In genomic region chr16:28321700-28322411, GRCh38 we compare ENCODE assay signal across 8 cellular contexts. TPM values are rescaled to one million over a fixed set of nuclear protein-coding genes. Genes with fewer than 3 reads are reported as not detected.
DNase-seq lines count a peak whose midpoint lies in the region; ATAC-seq, FAIRE-seq and TF ChIP-seq lines count a peak whose summit lies in the region.

No MANE protein-coding gene starts in this region.

- H3K9ac ChIP-seq in DND-41 (ENCODE audit: low read depth, low read length) (no peak overlapping the region), Karpas-422 (ENCODE audit: low read length) (no peak overlapping the region)

- no peak for TF ChIP-seq EP300 in gastroesophageal sphincter (IDR thresholded peaks at IDR 0.05)

- peak; percentile 76 for ATAC-seq in DND-41 (ENCODE audit: insufficient read depth, low read depth)
- ATAC-seq in gastroesophageal sphincter: no peak
- ATAC-seq in GM19467 (IDR thresholded peaks at IDR 0.05; ENCODE audit: unreplicated experiment): no peak

- H3K27ac ChIP-seq in DND-41 (ENCODE audit: low read length) (no peak overlapping the region), Karpas-422 (ENCODE audit: low read length) (no peak overlapping the region), gastroesophageal sphincter (no peak overlapping the region), small intestine (ENCODE audit: low read depth in 1 of 2, low read length in 1 of 2) (no peak overlapping the region)

- H3K4me2 ChIP-seq in DND-41 (ENCODE audit: insufficient read depth, low read length) (no peak overlapping the region), Karpas-422 (ENCODE audit: low read depth, low read length, poor library complexity, severe bottlenecking) (no peak overlapping the region)

- H3K9me2 ChIP-seq in Karpas-422 (replicated peaks; ENCODE audit: insufficient read depth, low read length): no peaks in the 10 kb centered on the region

- no peak overlapping the region for H3K4me3 ChIP-seq in DND-41 (ENCODE audit: low read depth in 1 of 2, low read length in 2 of 2)
- H3K4me3 ChIP-seq in Karpas-422 (ENCODE audit: low read length): no peak overlapping the region
- H3K4me3 ChIP-seq in gastroesophageal sphincter: no peak overlapping the region
- no peak overlapping the region for H3K4me3 ChIP-seq in small intestine (ENCODE audit: low read depth in 1 of 2, low read length in 2 of 2)

- no peak for TF ChIP-seq POLR2A in gastroesophageal sphincter (IDR thresholded peaks at IDR 0.05)

- no CpG with 5 or more reads among the region's 20 CpGs for WGBS in gastroesophageal sphincter (ENCODE audit: low coverage in 1 of 2), 2 donors
- WGBS in small intestine, 3 donors: 55 to 66% (median 61%) methylated on average over 20 of the region's 20 CpGs

- TF ChIP-seq CTCF in DND-41 (IDR thresholded peaks at IDR 0.05; ENCODE audit: borderline replicate concordance, extremely low read depth, low read length, poor library complexity, severe bottlenecking) (peak; percentile 86), gastroesophageal sphincter (IDR thresholded peaks at IDR 0.05) (peak in 3 of 4 experiments; percentile 28 to 55 (median 39))

- no peak for FAIRE-seq in small intestine (lab: Jason Lieb, UNC)

- H3K27me3 ChIP-seq in DND-41 (ENCODE audit: insufficient read depth, low read length, poor library complexity): no peaks in the 10 kb centered on the region
- H3K27me3 ChIP-seq in Karpas-422 (ENCODE audit: low read length): no peaks in the 10 kb centered on the region
- H3K27me3 ChIP-seq in gastroesophageal sphincter: peaks cover 9% of the 10 kb centered on the region
- H3K27me3 ChIP-seq in small intestine (ENCODE audit: control insufficient read depth in 2 of 2, insufficient read depth in 2 of 2, low read length in 2 of 2): no peaks in the 10 kb centered on the region

- H4K20me1 ChIP-seq in DND-41 (ENCODE audit: insufficient read depth, low read length) (peaks cover 2% of the 10 kb centered on the region; the same call in 1 of the 2 replicates), Karpas-422 (ENCODE audit: insufficient read depth, low read depth, low read length) (no peaks in the 10 kb centered on the region)

- H2AFZ ChIP-seq in DND-41 (ENCODE audit: low read depth, low read length) (no peak overlapping the region), Karpas-422 (ENCODE audit: low read length) (no peak overlapping the region)

- H3K9me3 ChIP-seq in DND-41 (ENCODE audit: insufficient read depth, low read length, severe bottlenecking): no peaks in the 10 kb centered on the region
- no peaks in the 10 kb centered on the region for H3K9me3 ChIP-seq in Karpas-422 (ENCODE audit: low read length)
- no peaks in the 10 kb centered on the region for H3K9me3 ChIP-seq in gastroesophageal sphincter
- no peaks in the 10 kb centered on the region for H3K9me3 ChIP-seq in small intestine (ENCODE audit: control insufficient read depth, low read depth)

- H3K79me2 ChIP-seq in DND-41 (ENCODE audit: insufficient read depth, low read length) (no peaks in the 10 kb centered on the region), Karpas-422 (ENCODE audit: low read length) (no peaks in the 10 kb centered on the region)

- DNase-seq in DND-41 (peak; percentile 63), Karpas-422 (peak; percentile 81), activated T-cell treated with anti-CD3 and anti-CD28 coated beads for 4 hours (peak; percentile 37), small intestine (peak; percentile 22), NCI-H748 (lab: John Stamatoyannopoulos, UW; ENCODE audit: unreplicated experiment) (no peak), NCI-H1105 treated with DMSO at 0.1 percent for 48 hours (lab: John Stamatoyannopoulos, UW) (no peak)

- no peaks in the 10 kb centered on the region for H3K4me1 ChIP-seq in DND-41 (ENCODE audit: insufficient read depth, low read length)
- peaks cover 5% of the 10 kb centered on the region; the same call in 1 of the 2 replicates for H3K4me1 ChIP-seq in Karpas-422 (ENCODE audit: low read length)
- no peaks in the 10 kb centered on the region for H3K4me1 ChIP-seq in gastroesophageal sphincter
- no peaks in the 10 kb centered on the region for H3K4me1 ChIP-seq in small intestine (ENCODE audit: control insufficient read depth in 2 of 2, insufficient read depth in 1 of 2, low read depth in 1 of 2, low read length in 1 of 2)

- peaks cover 7% of the 10 kb centered on the region; the same call in 1 of the 2 replicates for H3K36me3 ChIP-seq in DND-41 (ENCODE audit: insufficient read depth, low read length)
- no peaks in the 10 kb centered on the region for H3K36me3 ChIP-seq in Karpas-422 (ENCODE audit: insufficient read depth, low read length)
- H3K36me3 ChIP-seq in gastroesophageal sphincter: no peaks in the 10 kb centered on the region
- H3K36me3 ChIP-seq in small intestine (ENCODE audit: control insufficient read depth in 2 of 2, insufficient read depth in 2 of 2, low read length in 2 of 2): no peaks in the 10 kb centered on the region

RNA-seq across cellular contexts. Expression of gene SBK1, which starts 29.5 kb away (rescaled TPM):
- 0.07 TPM in 2 replicates for total RNA-seq in Karpas-422 (2014; rRNA removed; shearing (Covaris generic); ENCODE audit: low replicate concordance)
- total RNA-seq in gastroesophageal sphincter: under 1 TPM in 1 of 4 donors, not detected in 3; 0.16 TPM
- polyA plus RNA-seq in small intestine: 1 to 10 TPM in 1 of 3 donors, under 1 TPM in 2; under 0.01 to 1.1 (median 0.27) TPM

RNA-seq across cellular contexts. Expression of gene NPIPB6, which starts 41.5 kb away (rescaled TPM):
- total RNA-seq in Karpas-422 (2014; rRNA removed; shearing (Covaris generic); ENCODE audit: low replicate concordance): 0.47 and 8.3 TPM in 2 replicates
- 1 to 10 TPM in 2 of 4 donors, not detected in 2; 1.1 to 2.8 TPM for total RNA-seq in gastroesophageal sphincter
- under 1 TPM in 2 of 3 donors, not detected in 1; 0.24 to 0.54 TPM for polyA plus RNA-seq in small intestine

Comparison
In these comparisons a context has a peak if more than half of its experiments do, and no peak if none do; other contexts are left out.
1. DNase-seq: peak in DND-41 (single experiment), Karpas-422 (single experiment), activated T-cell treated with anti-CD3 and anti-CD28 coated beads for 4 hours (single experiment) and small intestine (single experiment); none in NCI-H748 (single experiment) and NCI-H1105 treated with DMSO at 0.1 percent for 48 hours (single experiment).